29 cellular contexts compared by ENCODE assay signal in genomic region chr13:42926555-42926954, GRCh38.
DNase-seq lines count a peak whose midpoint lies in the region; ATAC-seq and TF ChIP-seq lines count a peak whose summit lies in the region.
"Had no signal": no experiment of that assay in that cellular context is flagged by ENCODE, and none has a peak within 500 bp of the region (broad histone marks: within the 10 kb centered on the region; RNA-seq: fewer than 3 reads in every experiment).

No MANE protein-coding gene starts in this region.

- H3K36me3 Mint-ChIP-seq in activated CD4-positive, alpha-beta T cell treated with anti-CD3 and anti-CD28 coated beads, Interleukin-2, amount 10 ng/mL, durations not matched to agents 24 days and 14 days (ENCODE audit: low read depth): peaks cover 59% of the 10 kb centered on the region
- H3K36me3 Mint-ChIP-seq in central memory CD8-positive, alpha-beta T cell (ENCODE audit: insufficient read depth): peaks cover 14% of the 10 kb centered on the region

- no peak overlapping the region for H3K4me3 ChIP-seq in fibroblast of villous mesenchyme (ENCODE audit: low read depth, low read length)
- H3K4me3 ChIP-seq in retinal pigment epithelial cell (ENCODE audit: low read length): no peak overlapping the region
- H3K4me3 ChIP-seq: transverse colon had no signal

- H3K4me1 Mint-ChIP-seq in activated CD4-positive, alpha-beta T cell treated with anti-CD3 and anti-CD28 coated beads, Interleukin-2, amount 10 ng/mL, durations not matched to agents 24 days and 14 days: peaks cover 14% of the 10 kb centered on the region
- H3K4me1 Mint-ChIP-seq in central memory CD8-positive, alpha-beta T cell: peaks cover 20% of the 10 kb centered on the region
- H3K4me1 Mint-ChIP-seq: activated CD8-positive, alpha-beta memory T cell treated with anti-CD3 and anti-CD28 coated beads, Interleukin-2, amount 10 ng/mL, durations not matched to agents 7 days and 5 days; H9 had no signal

- DNase-seq in activated CD4-positive, alpha-beta T cell treated with anti-CD3 and anti-CD28 coated beads, Interleukin-2, amount 10 ng/mL, durations not matched to agents 24 days and 14 days: no peak
- no peak for DNase-seq in activated CD4-positive, alpha-beta T cell treated with anti-CD3 and anti-CD28 coated beads, Interleukin-2, amount 50 U/mL, for 48 hours
- no peak for DNase-seq in central memory CD8-positive, alpha-beta T cell (ENCODE audit: low spot score in 2 of 2)
- DNase-seq in fibroblast of villous mesenchyme (ENCODE audit: low read depth) (peak; percentile 8), retinal pigment epithelial cell (ENCODE audit: low read depth) (peak; percentile 2), cerebellum (ENCODE audit: low spot score) (no peak)
- DNase-seq: 8988T; activated CD4-positive, alpha-beta T cell treated with anti-CD3 and anti-CD28 coated beads, Interleukin-2, amount 10 ng/mL, durations not matched to agents 7 days and 5 days; activated CD8-positive, alpha-beta memory T cell treated with anti-CD3 and anti-CD28 coated beads, Interleukin-2, amount 10 ng/mL, durations not matched to agents 7 days and 5 days; activated naive CD4-positive, alpha-beta T cell treated with Interleukin-2 at 50 U/mL for 16 hours; activated T-cell treated with anti-CD3 and anti-CD28 coated beads, Interleukin-2, amount 50 U/mL, for 48 hours; Caco-2; cerebellar nuclear complex; DMS53; glutamatergic neuron; H9; Kasumi-1; midbrain; MV-4-11; naive thymus-derived CD8-positive, alpha-beta T cell; NCI-H1436 treated with DMSO at 0.1 percent for 48 hours; SIG-M5; stimulated activated CD4-positive, alpha-beta T cell treated with anti-CD3 and anti-CD28 coated beads, Interleukin-15, amount 100 ng/mL, for 24 hours; stimulated activated CD4-positive, alpha-beta T cell treated with anti-CD3 and anti-CD28 coated beads, Interleukin-4, amount 100 ng/mL, for 4 hours; T1000; transverse colon had no signal

- no peaks in the 10 kb centered on the region for H3K27me3 Mint-ChIP-seq in activated CD4-positive, alpha-beta T cell treated with anti-CD3 and anti-CD28 coated beads, Interleukin-2, amount 10 ng/mL, durations not matched to agents 24 days and 14 days
- H3K27me3 Mint-ChIP-seq in central memory CD8-positive, alpha-beta T cell: no peaks in the 10 kb centered on the region
- H3K27me3 Mint-ChIP-seq: activated CD4-positive, alpha-beta T cell treated with anti-CD3 and anti-CD28 coated beads, Interleukin-2, amount 10 ng/mL, durations not matched to agents 7 days and 5 days; activated CD8-positive, alpha-beta memory T cell treated with anti-CD3 and anti-CD28 coated beads, Interleukin-2, amount 10 ng/mL, durations not matched to agents 7 days and 5 days; naive thymus-derived CD8-positive, alpha-beta T cell had no signal

- no peak for ATAC-seq in central memory CD8-positive, alpha-beta T cell (replicated peaks; ENCODE audit: extremely low read depth, poor library complexity, severe bottlenecking)
- ATAC-seq in HG03521 (IDR thresholded peaks at IDR 0.05; ENCODE audit: unreplicated experiment) (no peak), GM18873 (IDR thresholded peaks at IDR 0.05; ENCODE audit: low FRiP score, unreplicated experiment) (no peak)
- ATAC-seq: activated CD8-positive, alpha-beta memory T cell treated with anti-CD3 and anti-CD28 coated beads, Interleukin-2, amount 10 ng/mL, durations not matched to agents 7 days and 5 days; naive thymus-derived CD8-positive, alpha-beta T cell; Panc1 had no signal

- H3K9me3 Mint-ChIP-seq in activated CD4-positive, alpha-beta T cell treated with anti-CD3 and anti-CD28 coated beads, Interleukin-2, amount 10 ng/mL, durations not matched to agents 24 days and 14 days: no peaks in the 10 kb centered on the region
- no peaks in the 10 kb centered on the region for H3K9me3 Mint-ChIP-seq in central memory CD8-positive, alpha-beta T cell
- H3K9me3 Mint-ChIP-seq: activated CD4-positive, alpha-beta T cell treated with anti-CD3 and anti-CD28 coated beads, Interleukin-2, amount 10 ng/mL, durations not matched to agents 7 days and 5 days; naive thymus-derived CD8-positive, alpha-beta T cell had no signal

- no peak overlapping the region for H3K4me3 Mint-ChIP-seq in activated CD4-positive, alpha-beta T cell treated with anti-CD3 and anti-CD28 coated beads, Interleukin-2, amount 10 ng/mL, durations not matched to agents 24 days and 14 days
- no peak overlapping the region for H3K4me3 Mint-ChIP-seq in central memory CD8-positive, alpha-beta T cell
- H3K4me3 Mint-ChIP-seq: activated CD4-positive, alpha-beta T cell treated with anti-CD3 and anti-CD28 coated beads, Interleukin-2, amount 10 ng/mL, durations not matched to agents 7 days and 5 days; activated CD8-positive, alpha-beta memory T cell treated with anti-CD3 and anti-CD28 coated beads, Interleukin-2, amount 10 ng/mL, durations not matched to agents 7 days and 5 days; H9; naive thymus-derived CD8-positive, alpha-beta T cell had no signal

- intact Hi-C loops in activated CD4-positive, alpha-beta T cell treated with anti-CD3 and anti-CD28 coated beads, Interleukin-2, amount 10 ng/mL, durations not matched to agents 24 days and 14 days (cut with micrococcal nuclease): no loop called here

- TF ChIP-seq CTCF in fibroblast of villous mesenchyme (IDR thresholded peaks at IDR 0.05; ENCODE audit: insufficient read depth, low read depth, low read length) (no peak), retinal pigment epithelial cell (conservative IDR thresholded peaks at IDR 0.05; ENCODE audit: low read depth, low read length) (no peak)

- peak overlapping the region; percentile 61 for H3K27ac Mint-ChIP-seq in activated CD4-positive, alpha-beta T cell treated with anti-CD3 and anti-CD28 coated beads, Interleukin-2, amount 10 ng/mL, durations not matched to agents 24 days and 14 days
- peak overlapping the region; percentile 4 for H3K27ac Mint-ChIP-seq in central memory CD8-positive, alpha-beta T cell (ENCODE audit: low read depth)
- H3K27ac Mint-ChIP-seq: activated CD4-positive, alpha-beta T cell treated with anti-CD3 and anti-CD28 coated beads, Interleukin-2, amount 10 ng/mL, durations not matched to agents 7 days and 5 days; activated CD8-positive, alpha-beta memory T cell treated with anti-CD3 and anti-CD28 coated beads, Interleukin-2, amount 10 ng/mL, durations not matched to agents 7 days and 5 days; H9 had no signal

Comparison
In these comparisons a context has a peak if more than half of its experiments do, and no peak if none do; other contexts are left out.
1. DNase-seq: peak in fibroblast of villous mesenchyme (single experiment) and retinal pigment epithelial cell (single experiment); none in activated CD4-positive, alpha-beta T cell treated with anti-CD3 and anti-CD28 coated beads, Interleukin-2, amount 10 ng/mL, durations not matched to agents 24 days and 14 days (single experiment), activated CD4-positive, alpha-beta T cell treated with anti-CD3 and anti-CD28 coated beads, Interleukin-2, amount 50 U/mL, for 48 hours (0 of 2), central memory CD8-positive, alpha-beta T cell (0 of 2) and cerebellum (single experiment).